In the genomic region with DNA sequence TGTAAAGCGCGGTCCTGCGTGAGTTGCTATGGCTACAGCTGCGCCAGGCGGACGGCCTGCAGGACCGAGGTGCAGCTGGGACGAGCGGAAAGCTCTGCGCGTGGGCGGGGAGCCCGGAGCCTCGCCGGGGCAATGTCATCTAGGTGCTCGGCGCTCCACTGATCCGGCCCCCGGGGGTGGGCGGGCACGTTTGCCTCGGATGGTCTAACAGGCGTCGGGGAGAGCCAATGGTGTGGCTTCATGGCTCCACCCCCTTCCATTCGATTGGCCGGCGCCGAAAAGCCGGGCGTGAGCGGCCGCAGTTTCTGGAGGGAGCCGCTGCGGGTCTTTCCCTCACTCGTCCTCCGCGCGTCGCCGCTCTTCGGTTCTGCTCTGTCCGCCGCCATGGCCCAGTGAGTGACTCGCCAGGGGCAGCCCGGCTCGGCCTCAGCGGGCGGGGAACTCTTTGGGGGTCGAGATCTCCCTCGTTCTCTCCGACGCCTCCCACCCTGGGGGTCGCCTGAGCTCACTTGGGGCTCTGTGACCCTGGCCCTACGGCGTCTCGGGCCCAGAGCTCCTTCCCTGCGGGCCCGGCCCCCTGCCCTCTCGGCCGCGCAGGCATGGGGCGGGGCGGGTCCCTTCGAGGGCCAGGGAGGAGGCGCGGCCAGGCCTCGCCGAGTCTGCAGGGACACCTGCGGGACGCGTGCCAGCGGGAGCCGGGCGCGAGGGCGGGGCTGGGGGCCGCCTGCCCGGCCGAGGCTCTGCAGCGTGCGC, we compare ENCODE assay signal across 1 cellular context.
TF ChIP-seq lines count a peak whose summit lies in the region.

A gene (plus strand): TSS at position 331 of the 753 bp plus-strand sequence. CDS start 54 bp downstream, at position 385.

TF ChIP-seq in K562, 482 proteins besides CTCF, POLR2A, EP300 and RAD21 (continued from another document and continues in another):
- TF ChIP-seq, protein P1, sequence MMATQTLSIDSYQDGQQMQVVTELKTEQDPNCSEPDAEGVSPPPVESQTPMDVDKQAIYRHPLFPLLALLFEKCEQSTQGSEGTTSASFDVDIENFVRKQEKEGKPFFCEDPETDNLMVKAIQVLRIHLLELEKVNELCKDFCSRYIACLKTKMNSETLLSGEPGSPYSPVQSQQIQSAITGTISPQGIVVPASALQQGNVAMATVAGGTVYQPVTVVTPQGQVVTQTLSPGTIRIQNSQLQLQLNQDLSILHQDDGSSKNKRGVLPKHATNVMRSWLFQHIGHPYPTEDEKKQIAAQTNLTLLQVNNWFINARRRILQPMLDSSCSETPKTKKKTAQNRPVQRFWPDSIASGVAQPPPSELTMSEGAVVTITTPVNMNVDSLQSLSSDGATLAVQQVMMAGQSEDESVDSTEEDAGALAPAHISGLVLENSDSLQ (IDR thresholded peaks at IDR 0.05), result peak; percentile 99
- TF ChIP-seq SIN3B (IDR thresholded peaks at IDR 0.05; ENCODE audit: low read depth), result peak; percentile 78; the same call in 1 of the 2 replicates
- TF ChIP-seq, protein P2, sequence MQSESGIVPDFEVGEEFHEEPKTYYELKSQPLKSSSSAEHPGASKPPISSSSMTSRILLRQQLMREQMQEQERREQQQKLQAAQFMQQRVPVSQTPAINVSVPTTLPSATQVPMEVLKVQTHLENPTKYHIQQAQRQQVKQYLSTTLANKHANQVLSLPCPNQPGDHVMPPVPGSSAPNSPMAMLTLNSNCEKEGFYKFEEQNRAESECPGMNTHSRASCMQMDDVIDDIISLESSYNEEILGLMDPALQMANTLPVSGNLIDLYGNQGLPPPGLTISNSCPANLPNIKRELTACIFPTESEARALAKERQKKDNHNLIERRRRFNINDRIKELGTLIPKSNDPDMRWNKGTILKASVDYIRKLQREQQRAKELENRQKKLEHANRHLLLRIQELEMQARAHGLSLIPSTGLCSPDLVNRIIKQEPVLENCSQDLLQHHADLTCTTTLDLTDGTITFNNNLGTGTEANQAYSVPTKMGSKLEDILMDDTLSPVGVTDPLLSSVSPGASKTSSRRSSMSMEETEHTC (IDR thresholded peaks at IDR 0.05), result peak; percentile 6; the same call in 1 of the 2 replicates
- TF ChIP-seq, protein P3, sequence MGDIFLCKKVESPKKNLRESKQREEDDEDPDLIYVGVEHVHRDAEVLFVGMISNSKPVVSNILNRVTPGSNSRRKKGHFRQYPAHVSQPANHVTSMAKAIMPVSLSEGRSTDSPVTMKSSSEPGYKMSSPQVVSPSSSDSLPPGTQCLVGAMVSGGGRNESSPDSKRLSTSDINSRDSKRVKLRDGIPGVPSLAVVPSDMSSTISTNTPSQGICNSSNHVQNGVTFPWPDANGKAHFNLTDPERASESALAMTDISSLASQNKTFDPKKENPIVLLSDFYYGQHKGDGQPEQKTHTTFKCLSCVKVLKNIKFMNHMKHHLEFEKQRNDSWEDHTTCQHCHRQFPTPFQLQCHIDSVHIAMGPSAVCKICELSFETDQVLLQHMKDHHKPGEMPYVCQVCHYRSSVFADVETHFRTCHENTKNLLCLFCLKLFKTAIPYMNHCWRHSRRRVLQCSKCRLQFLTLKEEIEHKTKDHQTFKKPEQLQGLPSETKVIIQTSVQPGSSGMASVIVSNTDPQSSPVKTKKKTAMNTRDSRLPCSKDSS (IDR thresholded peaks at IDR 0.05; ENCODE audit: low read depth, partially characterized antibody), result no peak
- TF ChIP-seq, protein P4, sequence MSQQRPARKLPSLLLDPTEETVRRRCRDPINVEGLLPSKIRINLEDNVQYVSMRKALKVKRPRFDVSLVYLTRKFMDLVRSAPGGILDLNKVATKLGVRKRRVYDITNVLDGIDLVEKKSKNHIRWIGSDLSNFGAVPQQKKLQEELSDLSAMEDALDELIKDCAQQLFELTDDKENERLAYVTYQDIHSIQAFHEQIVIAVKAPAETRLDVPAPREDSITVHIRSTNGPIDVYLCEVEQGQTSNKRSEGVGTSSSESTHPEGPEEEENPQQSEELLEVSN (IDR thresholded peaks at IDR 0.05; ENCODE audit: borderline replicate concordance in 1 of 2, extremely low read depth in 1 of 2, insufficient read depth in 1 of 2, insufficient read length in 1 of 2, low read depth in 1 of 2, low read length in 1 of 2, poor library complexity in 1 of 2, severe bottlenecking in 1 of 2), result peak; percentile 84 to 92
- no peak for TF ChIP-seq BCL6 (CRISPR knock-in tag; IDR thresholded peaks at IDR 0.05)
- TF ChIP-seq, protein P5, sequence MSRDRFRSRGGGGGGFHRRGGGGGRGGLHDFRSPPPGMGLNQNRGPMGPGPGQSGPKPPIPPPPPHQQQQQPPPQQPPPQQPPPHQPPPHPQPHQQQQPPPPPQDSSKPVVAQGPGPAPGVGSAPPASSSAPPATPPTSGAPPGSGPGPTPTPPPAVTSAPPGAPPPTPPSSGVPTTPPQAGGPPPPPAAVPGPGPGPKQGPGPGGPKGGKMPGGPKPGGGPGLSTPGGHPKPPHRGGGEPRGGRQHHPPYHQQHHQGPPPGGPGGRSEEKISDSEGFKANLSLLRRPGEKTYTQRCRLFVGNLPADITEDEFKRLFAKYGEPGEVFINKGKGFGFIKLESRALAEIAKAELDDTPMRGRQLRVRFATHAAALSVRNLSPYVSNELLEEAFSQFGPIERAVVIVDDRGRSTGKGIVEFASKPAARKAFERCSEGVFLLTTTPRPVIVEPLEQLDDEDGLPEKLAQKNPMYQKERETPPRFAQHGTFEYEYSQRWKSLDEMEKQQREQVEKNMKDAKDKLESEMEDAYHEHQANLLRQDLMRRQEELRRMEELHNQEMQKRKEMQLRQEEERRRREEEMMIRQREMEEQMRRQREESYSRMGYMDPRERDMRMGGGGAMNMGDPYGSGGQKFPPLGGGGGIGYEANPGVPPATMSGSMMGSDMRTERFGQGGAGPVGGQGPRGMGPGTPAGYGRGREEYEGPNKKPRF (IDR thresholded peaks at IDR 0.05; ENCODE audit: low read depth, low read length), result no peak
- no peak for TF ChIP-seq ZC3H11A (IDR thresholded peaks at IDR 0.05; ENCODE audit: low read depth, low read length)
- TF ChIP-seq, protein P6, sequence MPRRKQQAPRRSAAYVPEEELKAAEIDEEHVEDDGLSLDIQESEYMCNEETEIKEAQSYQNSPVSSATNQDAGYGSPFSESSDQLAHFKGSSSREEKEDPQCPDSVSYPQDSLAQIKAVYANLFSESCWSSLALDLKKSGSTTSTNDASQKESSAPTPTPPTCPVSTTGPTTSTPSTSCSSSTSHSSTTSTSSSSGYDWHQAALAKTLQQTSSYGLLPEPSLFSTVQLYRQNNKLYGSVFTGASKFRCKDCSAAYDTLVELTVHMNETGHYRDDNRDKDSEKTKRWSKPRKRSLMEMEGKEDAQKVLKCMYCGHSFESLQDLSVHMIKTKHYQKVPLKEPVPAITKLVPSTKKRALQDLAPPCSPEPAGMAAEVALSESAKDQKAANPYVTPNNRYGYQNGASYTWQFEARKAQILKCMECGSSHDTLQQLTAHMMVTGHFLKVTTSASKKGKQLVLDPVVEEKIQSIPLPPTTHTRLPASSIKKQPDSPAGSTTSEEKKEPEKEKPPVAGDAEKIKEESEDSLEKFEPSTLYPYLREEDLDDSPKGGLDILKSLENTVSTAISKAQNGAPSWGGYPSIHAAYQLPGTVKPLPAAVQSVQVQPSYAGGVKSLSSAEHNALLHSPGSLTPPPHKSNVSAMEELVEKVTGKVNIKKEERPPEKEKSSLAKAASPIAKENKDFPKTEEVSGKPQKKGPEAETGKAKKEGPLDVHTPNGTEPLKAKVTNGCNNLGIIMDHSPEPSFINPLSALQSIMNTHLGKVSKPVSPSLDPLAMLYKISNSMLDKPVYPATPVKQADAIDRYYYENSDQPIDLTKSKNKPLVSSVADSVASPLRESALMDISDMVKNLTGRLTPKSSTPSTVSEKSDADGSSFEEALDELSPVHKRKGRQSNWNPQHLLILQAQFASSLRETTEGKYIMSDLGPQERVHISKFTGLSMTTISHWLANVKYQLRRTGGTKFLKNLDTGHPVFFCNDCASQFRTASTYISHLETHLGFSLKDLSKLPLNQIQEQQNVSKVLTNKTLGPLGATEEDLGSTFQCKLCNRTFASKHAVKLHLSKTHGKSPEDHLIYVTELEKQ (CRISPR knock-in tag; IDR thresholded peaks at IDR 0.05), result no peak
- TF ChIP-seq HMG20B (CRISPR knock-in tag; IDR thresholded peaks at IDR 0.05), result no peak
- TF ChIP-seq HNRNPUL1 (IDR thresholded peaks at IDR 0.05; ENCODE audit: low read length), result no peak
- no peak for TF ChIP-seq ZNF77 (CRISPR knock-in tag; IDR thresholded peaks at IDR 0.05)
- no peak for TF ChIP-seq MYBL2 (IDR thresholded peaks at IDR 0.05; ENCODE audit: low read depth)
- no peak for TF ChIP-seq MYBL2 (CRISPR knock-in tag; IDR thresholded peaks at IDR 0.05; ENCODE audit: borderline replicate concordance)
- TF ChIP-seq RBBP5 (IDR thresholded peaks at IDR 0.05; ENCODE audit: borderline replicate concordance, insufficient read depth, low read length, poor library complexity, severe bottlenecking), result peak; percentile 87
- TF ChIP-seq SETDB1 (IDR thresholded peaks at IDR 0.05; ENCODE audit: low read length), result no peak
- TF ChIP-seq, protein P7, sequence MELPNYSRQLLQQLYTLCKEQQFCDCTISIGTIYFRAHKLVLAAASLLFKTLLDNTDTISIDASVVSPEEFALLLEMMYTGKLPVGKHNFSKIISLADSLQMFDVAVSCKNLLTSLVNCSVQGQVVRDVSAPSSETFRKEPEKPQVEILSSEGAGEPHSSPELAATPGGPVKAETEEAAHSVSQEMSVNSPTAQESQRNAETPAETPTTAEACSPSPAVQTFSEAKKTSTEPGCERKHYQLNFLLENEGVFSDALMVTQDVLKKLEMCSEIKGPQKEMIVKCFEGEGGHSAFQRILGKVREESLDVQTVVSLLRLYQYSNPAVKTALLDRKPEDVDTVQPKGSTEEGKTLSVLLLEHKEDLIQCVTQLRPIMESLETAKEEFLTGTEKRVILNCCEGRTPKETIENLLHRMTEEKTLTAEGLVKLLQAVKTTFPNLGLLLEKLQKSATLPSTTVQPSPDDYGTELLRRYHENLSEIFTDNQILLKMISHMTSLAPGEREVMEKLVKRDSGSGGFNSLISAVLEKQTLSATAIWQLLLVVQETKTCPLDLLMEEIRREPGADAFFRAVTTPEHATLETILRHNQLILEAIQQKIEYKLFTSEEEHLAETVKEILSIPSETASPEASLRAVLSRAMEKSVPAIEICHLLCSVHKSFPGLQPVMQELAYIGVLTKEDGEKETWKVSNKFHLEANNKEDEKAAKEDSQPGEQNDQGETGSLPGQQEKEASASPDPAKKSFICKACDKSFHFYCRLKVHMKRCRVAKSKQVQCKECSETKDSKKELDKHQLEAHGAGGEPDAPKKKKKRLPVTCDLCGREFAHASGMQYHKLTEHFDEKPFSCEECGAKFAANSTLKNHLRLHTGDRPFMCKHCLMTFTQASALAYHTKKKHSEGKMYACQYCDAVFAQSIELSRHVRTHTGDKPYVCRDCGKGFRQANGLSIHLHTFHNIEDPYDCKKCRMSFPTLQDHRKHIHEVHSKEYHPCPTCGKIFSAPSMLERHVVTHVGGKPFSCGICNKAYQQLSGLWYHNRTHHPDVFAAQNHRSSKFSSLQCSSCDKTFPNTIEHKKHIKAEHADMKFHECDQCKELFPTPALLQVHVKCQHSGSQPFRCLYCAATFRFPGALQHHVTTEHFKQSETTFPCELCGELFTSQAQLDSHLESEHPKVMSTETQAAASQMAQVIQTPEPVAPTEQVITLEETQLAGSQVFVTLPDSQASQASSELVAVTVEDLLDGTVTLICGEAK (IDR thresholded peaks at IDR 0.05), result no peak
- TF ChIP-seq, protein P7 (CRISPR knock-in tag; IDR thresholded peaks at IDR 0.05), result no peak
- peak; percentile 41 for TF ChIP-seq CBFA2T3 (IDR thresholded peaks at IDR 0.05)
- TF ChIP-seq RBM17 (IDR thresholded peaks at IDR 0.05; ENCODE audit: borderline replicate concordance, low read depth, low read length), result no peak
- TF ChIP-seq CCAR2 (IDR thresholded peaks at IDR 0.05; ENCODE audit: low read depth, low read length), result no peak
- TF ChIP-seq ARNT (IDR thresholded peaks at IDR 0.05), result no peak
- TF ChIP-seq SUPT5H (IDR thresholded peaks at IDR 0.05), result peak; percentile 97
- TF ChIP-seq, protein P8, sequence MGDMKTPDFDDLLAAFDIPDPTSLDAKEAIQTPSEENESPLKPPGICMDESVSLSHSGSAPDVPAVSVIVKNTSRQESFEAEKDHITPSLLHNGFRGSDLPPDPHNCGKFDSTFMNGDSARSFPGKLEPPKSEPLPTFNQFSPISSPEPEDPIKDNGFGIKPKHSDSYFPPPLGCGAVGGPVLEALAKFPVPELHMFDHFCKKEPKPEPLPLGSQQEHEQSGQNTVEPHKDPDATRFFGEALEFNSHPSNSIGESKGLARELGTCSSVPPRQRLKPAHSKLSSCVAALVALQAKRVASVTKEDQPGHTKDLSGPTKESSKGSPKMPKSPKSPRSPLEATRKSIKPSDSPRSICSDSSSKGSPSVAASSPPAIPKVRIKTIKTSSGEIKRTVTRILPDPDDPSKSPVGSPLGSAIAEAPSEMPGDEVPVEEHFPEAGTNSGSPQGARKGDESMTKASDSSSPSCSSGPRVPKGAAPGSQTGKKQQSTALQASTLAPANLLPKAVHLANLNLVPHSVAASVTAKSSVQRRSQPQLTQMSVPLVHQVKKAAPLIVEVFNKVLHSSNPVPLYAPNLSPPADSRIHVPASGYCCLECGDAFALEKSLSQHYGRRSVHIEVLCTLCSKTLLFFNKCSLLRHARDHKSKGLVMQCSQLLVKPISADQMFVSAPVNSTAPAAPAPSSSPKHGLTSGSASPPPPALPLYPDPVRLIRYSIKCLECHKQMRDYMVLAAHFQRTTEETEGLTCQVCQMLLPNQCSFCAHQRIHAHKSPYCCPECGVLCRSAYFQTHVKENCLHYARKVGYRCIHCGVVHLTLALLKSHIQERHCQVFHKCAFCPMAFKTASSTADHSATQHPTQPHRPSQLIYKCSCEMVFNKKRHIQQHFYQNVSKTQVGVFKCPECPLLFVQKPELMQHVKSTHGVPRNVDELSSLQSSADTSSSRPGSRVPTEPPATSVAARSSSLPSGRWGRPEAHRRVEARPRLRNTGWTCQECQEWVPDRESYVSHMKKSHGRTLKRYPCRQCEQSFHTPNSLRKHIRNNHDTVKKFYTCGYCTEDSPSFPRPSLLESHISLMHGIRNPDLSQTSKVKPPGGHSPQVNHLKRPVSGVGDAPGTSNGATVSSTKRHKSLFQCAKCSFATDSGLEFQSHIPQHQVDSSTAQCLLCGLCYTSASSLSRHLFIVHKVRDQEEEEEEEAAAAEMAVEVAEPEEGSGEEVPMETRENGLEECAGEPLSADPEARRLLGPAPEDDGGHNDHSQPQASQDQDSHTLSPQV (IDR thresholded peaks at IDR 0.05), result peak; percentile 91
